25 cellular contexts compared by ENCODE assay signal in genomic region chr7:152851326-152851725, GRCh38.
"Had no signal": no experiment of that assay in that cellular context is flagged by ENCODE, and none has a peak within 500 bp of the region (broad histone marks: within the 10 kb centered on the region; RNA-seq: fewer than 3 reads in every experiment).

No MANE protein-coding gene starts in this region.

- H3K4me3 ChIP-seq: ascending aorta, coronary artery, dorsolateral prefrontal cortex, gastrocnemius medialis, hepatocyte, right atrium auricular region, testis, transverse colon had no signal

- ATAC-seq: left colon; stimulated activated naive B cell treated with anti-CD40 and anti-IgM and Interleukin-4, amounts not matched to agents 10 μg/mL and 1 μg/mL and 100 μg/mL, for 72 hours had no signal

- H3K79me2 ChIP-seq: hepatocyte had no signal

- H3K9me3 Mint-ChIP-seq: activated naive CD4-positive, alpha-beta T cell treated with anti-CD3 and anti-CD28 coated beads, Interleukin-2, amount 10 ng/mL, durations not matched to agents 7 days and 5 days; activated naive CD8-positive, alpha-beta T cell treated with anti-CD3 and anti-CD28 coated beads, Interleukin-2, amount 10 ng/mL, durations not matched to agents 7 days and 5 days; brain; mesothelial cell of epicardium; naive B cell; stimulated activated naive B cell treated with anti-CD40 and anti-IgM and Interleukin-4, amounts not matched to agents 10 μg/mL and 1 μg/mL and 100 μg/mL, for 72 hours had no signal

- H3K36me3 ChIP-seq: transverse colon had no signal

- H3K4me1 Mint-ChIP-seq: activated naive CD4-positive, alpha-beta T cell treated with anti-CD3 and anti-CD28 coated beads, Interleukin-2, amount 10 ng/mL, durations not matched to agents 7 days and 5 days; activated naive CD8-positive, alpha-beta T cell treated with anti-CD3 and anti-CD28 coated beads, Interleukin-2, amount 10 ng/mL, durations not matched to agents 7 days and 5 days; mesothelial cell of epicardium; stimulated activated naive B cell treated with anti-CD40 and anti-IgM and Interleukin-4, amounts not matched to agents 10 μg/mL and 1 μg/mL and 100 μg/mL, for 72 hours had no signal

- H2AFZ ChIP-seq: hepatocyte had no signal

- H3K27ac Mint-ChIP-seq: activated naive CD8-positive, alpha-beta T cell treated with anti-CD3 and anti-CD28 coated beads, Interleukin-2, amount 10 ng/mL, durations not matched to agents 7 days and 5 days; mesothelial cell of epicardium; stimulated activated naive B cell treated with anti-CD40 and anti-IgM and Interleukin-4, amounts not matched to agents 10 μg/mL and 1 μg/mL and 100 μg/mL, for 72 hours had no signal

- H3K27ac ChIP-seq: ascending aorta, coronary artery, dorsolateral prefrontal cortex, gastrocnemius medialis, hepatocyte, right atrium auricular region, testis, transverse colon had no signal

- H3K4me2 ChIP-seq: hepatocyte had no signal

- H3K36me3 Mint-ChIP-seq: activated naive CD4-positive, alpha-beta T cell treated with anti-CD3 and anti-CD28 coated beads, Interleukin-2, amount 10 ng/mL, durations not matched to agents 7 days and 5 days; activated naive CD8-positive, alpha-beta T cell treated with anti-CD3 and anti-CD28 coated beads, Interleukin-2, amount 10 ng/mL, durations not matched to agents 7 days and 5 days had no signal

- FAIRE-seq: kidney, urothelium cell line had no signal

- H3K27me3 ChIP-seq: ascending aorta, dorsolateral prefrontal cortex, gastrocnemius medialis, hepatocyte, right atrium auricular region, testis, transverse colon had no signal

- DNase-seq: activated CD4-positive, alpha-beta T cell treated with anti-CD3 and anti-CD28 coated beads for 4 hours; activated CD4-positive, alpha-beta T cell treated with anti-CD3 and anti-CD28 coated beads, Interleukin-2, amount 50 U/mL, for 4 hours; activated CD8-positive, alpha-beta memory T cell treated with anti-CD3 and anti-CD28 coated beads for 24 hours; activated gamma-delta T cell; activated naive CD4-positive, alpha-beta T cell treated with anti-CD3 and anti-CD28 coated beads, Interleukin-2, amount 10 ng/mL, durations not matched to agents 7 days and 5 days; activated naive CD8-positive, alpha-beta T cell treated with anti-CD3 and anti-CD28 coated beads, Interleukin-2, amount 10 ng/mL, durations not matched to agents 7 days and 5 days; dorsolateral prefrontal cortex; effector memory CD4-positive, alpha-beta T cell; erythroblast; gastrocnemius medialis; kidney; left colon; naive B cell; stimulated activated CD4-positive, alpha-beta T cell treated with anti-CD3 and anti-CD28 coated beads, Interleukin-15, amount 100 ng/mL, for 24 hours; stimulated activated CD4-positive, alpha-beta T cell treated with anti-CD3 and anti-CD28 coated beads, Interleukin-2, amount 100 ng/mL, for 24 hours; stimulated activated naive B cell treated with anti-CD40 and anti-IgM and Interleukin-4, amounts not matched to agents 10 μg/mL and 1 μg/mL and 100 μg/mL, for 72 hours; testis; transverse colon had no signal

- H3K9me3 ChIP-seq: ascending aorta, gastrocnemius medialis, right atrium auricular region, testis, transverse colon had no signal

- H3K27me3 Mint-ChIP-seq: activated naive CD4-positive, alpha-beta T cell treated with anti-CD3 and anti-CD28 coated beads, Interleukin-2, amount 10 ng/mL, durations not matched to agents 7 days and 5 days; activated naive CD8-positive, alpha-beta T cell treated with anti-CD3 and anti-CD28 coated beads, Interleukin-2, amount 10 ng/mL, durations not matched to agents 7 days and 5 days; naive B cell; stimulated activated naive B cell treated with anti-CD40 and anti-IgM and Interleukin-4, amounts not matched to agents 10 μg/mL and 1 μg/mL and 100 μg/mL, for 72 hours had no signal

- H3K4me1 ChIP-seq: ascending aorta, right atrium auricular region, transverse colon had no signal

- H3K4me3 Mint-ChIP-seq: activated naive CD4-positive, alpha-beta T cell treated with anti-CD3 and anti-CD28 coated beads, Interleukin-2, amount 10 ng/mL, durations not matched to agents 7 days and 5 days; activated naive CD8-positive, alpha-beta T cell treated with anti-CD3 and anti-CD28 coated beads, Interleukin-2, amount 10 ng/mL, durations not matched to agents 7 days and 5 days; brain; mesothelial cell of epicardium; stimulated activated naive B cell treated with anti-CD40 and anti-IgM and Interleukin-4, amounts not matched to agents 10 μg/mL and 1 μg/mL and 100 μg/mL, for 72 hours had no signal
